15 cellular contexts compared by ENCODE assay signal in genomic region chr1:109805486-109806180, GRCh38. TPM values are rescaled to one million over a fixed set of nuclear protein-coding genes. Genes with fewer than 3 reads are reported as not detected.
DNase-seq lines count a peak whose midpoint lies in the region; ATAC-seq, FAIRE-seq and TF ChIP-seq lines count a peak whose summit lies in the region.
"Had no signal": no experiment of that assay in that cellular context is flagged by ENCODE, and none has a peak within 500 bp of the region (broad histone marks: within the 10 kb centered on the region; RNA-seq: fewer than 3 reads in every experiment).

No MANE protein-coding gene starts in this region.

- no peak overlapping the region for H3K27ac ChIP-seq in endothelial cell of umbilical vein (ENCODE audit: insufficient read depth, low read depth, low read length)
- H3K27ac ChIP-seq: cardiac muscle cell, tibial artery had no signal

- no peaks in the 10 kb centered on the region for H3K9me3 ChIP-seq in endothelial cell of umbilical vein (replicated peaks; ENCODE audit: control insufficient read depth, insufficient read depth, low read length)
- H3K9me3 ChIP-seq: tibial artery had no signal

- no TSS peak for BruUV-seq in endothelial cell of umbilical vein (replicated peaks; lab: Mats Ljungman, UMichigan)

- intact Hi-C loops in endothelial cell of umbilical vein (cut with micrococcal nuclease): no loop called here

- H3K27ac Mint-ChIP-seq in activated naive CD4-positive, alpha-beta T cell treated with anti-CD3 and anti-CD28 coated beads, Interleukin-2, amount 10 ng/mL, durations not matched to agents 7 days and 5 days: peak overlapping the region; percentile 11
- H3K27ac Mint-ChIP-seq: activated naive CD4-positive, alpha-beta T cell treated with anti-CD3 and anti-CD28 coated beads, Interleukin-2, amount 50 U/mL, for 24 hours; progenitor cell of endocrine pancreas had no signal

- CTCF ChIA-PET in activated naive CD4-positive, alpha-beta T cell treated with anti-CD3 and anti-CD28 coated beads, Interleukin-2, amount 10 ng/mL, durations not matched to agents 7 days and 5 days (lab: Charles Lee): interaction anchor here (0.9 to 1.4 kb wide), 4 partner anchors 9 to 29 kb away, joined by 3 to 6 read pairs (median 4); no protein-coding TSS in a partner anchor
- CTCF ChIA-PET in endothelial cell of umbilical vein (lab: Charles Lee): interaction anchor here (0.8 to 1.9 kb wide), 10 partner anchors 9 to 179 kb away, joined by 3 to 13 read pairs (median 4); partner anchors contain the start of gene AHCYL1

- DNase-seq in activated naive CD4-positive, alpha-beta T cell treated with anti-CD3 and anti-CD28 coated beads, Interleukin-2, amount 10 ng/mL, durations not matched to agents 7 days and 5 days: peak; percentile 16
- no peak for DNase-seq in activated naive CD4-positive, alpha-beta T cell (lab: John Stamatoyannopoulos, UW)
- DNase-seq in NCI-H69 (lab: John Stamatoyannopoulos, UW) (peak; percentile 37), endothelial cell of umbilical vein (ENCODE audit: low read depth, low spot score) (peak; percentile 78), GM12891 (ENCODE audit: insufficient read length, low spot score) (no peak)
- DNase-seq: AML-193 had no signal

- H3K36me3 Mint-ChIP-seq in activated naive CD4-positive, alpha-beta T cell treated with anti-CD3 and anti-CD28 coated beads, Interleukin-2, amount 10 ng/mL, durations not matched to agents 7 days and 5 days: no peaks in the 10 kb centered on the region
- H3K36me3 Mint-ChIP-seq: activated naive CD4-positive, alpha-beta T cell treated with anti-CD3 and anti-CD28 coated beads, Interleukin-2, amount 50 U/mL, for 24 hours had no signal

- H3K79me2 ChIP-seq in endothelial cell of umbilical vein (ENCODE audit: control insufficient read depth, insufficient read depth, low read length): no peaks in the 10 kb centered on the region

- no peaks in the 10 kb centered on the region for H4K20me1 ChIP-seq in endothelial cell of umbilical vein (replicated peaks; ENCODE audit: control insufficient read depth, extremely low read depth, insufficient read depth, low read length)

- H3K9ac ChIP-seq in endothelial cell of umbilical vein (replicated peaks; ENCODE audit: extremely low read depth, insufficient read depth, low read length): no peak overlapping the region

- H3K4me3 ChIP-seq in endothelial cell of umbilical vein (replicated peaks in 1 of 3; ENCODE audit: insufficient read depth in 1 of 3, low read depth in 1 of 3, low read length in 3 of 3): no peak overlapping the region
- H3K4me3 ChIP-seq: cardiac muscle cell, tibial artery had no signal

- ATAC-seq in GM21737 (IDR thresholded peaks at IDR 0.05; ENCODE audit: unreplicated experiment) (no peak), HG03378 (IDR thresholded peaks at IDR 0.05; ENCODE audit: unreplicated experiment) (no peak), HG03460 (IDR thresholded peaks at IDR 0.05; ENCODE audit: unreplicated experiment) (no peak)

- H3K9me1 ChIP-seq in endothelial cell of umbilical vein (replicated peaks; ENCODE audit: control insufficient read depth, extremely low read depth, insufficient read depth, low read length): no peaks in the 10 kb centered on the region

- FAIRE-seq in endothelial cell of umbilical vein (lab: Jason Lieb, UNC): peak; percentile 68
- no peak for FAIRE-seq in GM12891 (lab: Jason Lieb, UNC)
- FAIRE-seq: endometrium, GM12892 had no signal

- H3K4me2 ChIP-seq in endothelial cell of umbilical vein (ENCODE audit: insufficient read depth, low read length): no peak overlapping the region

- no peaks in the 10 kb centered on the region for H3K27me3 Mint-ChIP-seq in activated naive CD4-positive, alpha-beta T cell treated with anti-CD3 and anti-CD28 coated beads, Interleukin-2, amount 10 ng/mL, durations not matched to agents 7 days and 5 days
- H3K27me3 Mint-ChIP-seq: activated naive CD4-positive, alpha-beta T cell treated with anti-CD3 and anti-CD28 coated beads, Interleukin-2, amount 50 U/mL, for 24 hours; progenitor cell of endocrine pancreas had no signal

- peaks cover 0 to 2% of the 10 kb centered on the region in 2 experiments for H3K27me3 ChIP-seq in endothelial cell of umbilical vein (ENCODE audit: control insufficient read depth in 2 of 2, insufficient read depth in 2 of 2, low read length in 2 of 2)
- H3K27me3 ChIP-seq: cardiac muscle cell, tibial artery had no signal

- no peaks in the 10 kb centered on the region for H3K9me3 Mint-ChIP-seq in activated naive CD4-positive, alpha-beta T cell treated with anti-CD3 and anti-CD28 coated beads, Interleukin-2, amount 10 ng/mL, durations not matched to agents 7 days and 5 days
- H3K9me3 Mint-ChIP-seq: activated naive CD4-positive, alpha-beta T cell treated with anti-CD3 and anti-CD28 coated beads, Interleukin-2, amount 50 U/mL, for 24 hours had no signal

- no peak for TF ChIP-seq POLR2A in endothelial cell of umbilical vein (IDR thresholded peaks at IDR 0.05; ENCODE audit: low read depth, low read length)
- TF ChIP-seq POLR2A in GM12891 (IDR thresholded peaks at IDR 0.05; ENCODE audit: low read depth, low read length): no peak

- H3K4me1 Mint-ChIP-seq in activated naive CD4-positive, alpha-beta T cell treated with anti-CD3 and anti-CD28 coated beads, Interleukin-2, amount 10 ng/mL, durations not matched to agents 7 days and 5 days: peaks cover 71% of the 10 kb centered on the region

- no peak overlapping the region for H3K4me3 Mint-ChIP-seq in activated naive CD4-positive, alpha-beta T cell treated with anti-CD3 and anti-CD28 coated beads, Interleukin-2, amount 10 ng/mL, durations not matched to agents 7 days and 5 days
- H3K4me3 Mint-ChIP-seq: activated naive CD4-positive, alpha-beta T cell treated with anti-CD3 and anti-CD28 coated beads, Interleukin-2, amount 50 U/mL, for 24 hours had no signal

- TF ChIP-seq CTCF in endothelial cell of umbilical vein (IDR thresholded peaks at IDR 0.05; ENCODE audit: extremely low read depth in 1 of 2, insufficient read depth in 1 of 2, low read depth in 1 of 2, low read length in 2 of 2): no peak

- H3K4me1 ChIP-seq in endothelial cell of umbilical vein (ENCODE audit: control insufficient read depth, extremely low read depth, insufficient read depth, low read length): no peaks in the 10 kb centered on the region

- POLR2A ChIA-PET in endothelial cell of umbilical vein (lab: Charles Lee): no interaction called here

- no peak overlapping the region for H2AFZ ChIP-seq in endothelial cell of umbilical vein (ENCODE audit: low read depth, low read length)

- dilution Hi-C loops in endothelial cell of umbilical vein (cut with MboI; ENCODE audit: extremely low pct_ligation_motif_present, low sequenced_read_pairs): no loop called here

- H3K36me3 ChIP-seq in endothelial cell of umbilical vein (ENCODE audit: control insufficient read depth in 2 of 2, extremely low read depth in 1 of 2, insufficient read depth in 2 of 2, low read length in 2 of 2): no peaks in the 10 kb centered on the region
- H3K36me3 ChIP-seq: cardiac muscle cell, tibial artery had no signal

TF ChIP-seq in endothelial cell of umbilical vein, 7 proteins besides CTCF, POLR2A, EP300 and RAD21:
- TF ChIP-seq JUN (IDR thresholded peaks at IDR 0.05; ENCODE audit: borderline replicate concordance, insufficient read depth, insufficient read length, low read depth): no peak
- no peak for TF ChIP-seq FOS (IDR thresholded peaks at IDR 0.05; ENCODE audit: borderline replicate concordance, insufficient read depth, low read length)
- TF ChIP-seq POLR2AphosphoS5 (IDR thresholded peaks at IDR 0.05; ENCODE audit: insufficient read depth, low read depth, low read length): no peak
- TF ChIP-seq GATA2 (IDR thresholded peaks at IDR 0.05; ENCODE audit: insufficient read depth, insufficient read length, low read depth, low read length): no peak
- no peak for TF ChIP-seq MAX (IDR thresholded peaks at IDR 0.05; ENCODE audit: insufficient read depth, insufficient read length)
- no peak for TF ChIP-seq MYC (IDR thresholded peaks at IDR 0.05; ENCODE audit: low read depth, low read length)
- no peak for TF ChIP-seq EZH2 (IDR thresholded peaks at IDR 0.05; ENCODE audit: borderline replicate concordance, low read depth, low read length, severe bottlenecking)
TF ChIP-seq in endothelial cell of umbilical vein: peak in this region for 0.

TF ChIP-seq in GM12891, 5 proteins besides CTCF, POLR2A, EP300 and RAD21:
- TF ChIP-seq POLR2AphosphoS5 (IDR thresholded peaks at IDR 0.05; ENCODE audit: low read depth, low read length) (no peak), POU2F2 (IDR thresholded peaks at IDR 0.05; ENCODE audit: low read depth, low read length) (no peak), SPI1 (IDR thresholded peaks at IDR 0.05; ENCODE audit: low read depth, low read length) (no peak), PAX5 (IDR thresholded peaks at IDR 0.05; ENCODE audit: insufficient read depth, low read length, severe bottlenecking) (no peak), TAF1 (IDR thresholded peaks at IDR 0.05; ENCODE audit: low read depth, low read length) (no peak)

RNA-seq across cellular contexts. Expression of gene EPS8L3, which starts 41.9 kb away (rescaled TPM):
- total RNA-seq in endothelial cell of umbilical vein: not detected in 2 replicates
- not detected in 2 replicates for polyA plus RNA-seq in endothelial cell of umbilical vein
- not detected in 2 replicates for polyA plus RNA-seq in endothelial cell of umbilical vein (2011; cell fraction: cytosol; rRNA removed)
- 0.10 and 0.53 TPM in 2 replicates for polyA plus RNA-seq in endothelial cell of umbilical vein (2011; cell fraction: nucleus; rRNA removed)
- not detected in 2 replicates for polyA plus RNA-seq in endothelial cell of umbilical vein (2012)
- not detected in 2 replicates for polyA minus RNA-seq in endothelial cell of umbilical vein
- polyA minus RNA-seq in endothelial cell of umbilical vein (2011; cell fraction: cytosol; rRNA and poly(A)+ RNA removed): not detected
- not detected in 2 replicates for polyA minus RNA-seq in endothelial cell of umbilical vein (2011; cell fraction: nucleus; rRNA and poly(A)+ RNA removed)
- not detected for polyA plus RNA-seq in GM12891 (2012; ENCODE audit: low read depth, missing spikeins)
- total RNA-seq: cardiac muscle cell had no signal

Comparison
In these comparisons a context has a peak if more than half of its experiments do, and no peak if none do; other contexts are left out.
1. DNase-seq: peak in activated naive CD4-positive, alpha-beta T cell treated with anti-CD3 and anti-CD28 coated beads, Interleukin-2, amount 10 ng/mL, durations not matched to agents 7 days and 5 days (single experiment), NCI-H69 (single experiment) and endothelial cell of umbilical vein (single experiment); none in activated naive CD4-positive, alpha-beta T cell (0 of 4) and GM12891 (single experiment).